8 cellular contexts compared by ENCODE assay signal in genomic region chrX:103918050-103918449, GRCh38.
DNase-seq lines count a peak whose midpoint lies in the region; ATAC-seq lines count a peak whose summit lies in the region.

No MANE protein-coding gene starts in this region.

- in situ Hi-C loops in T47D (cut with HindIII; ENCODE audit: low pct_unique_long_range_greater_than_20kb, low sequenced_read_pairs): no loop called here

- peak overlapping the region in 5 of 21 experiments; percentile 30 to 79 (median 65) for H3K27ac ChIP-seq in skin epidermis

- H3K4me3 ChIP-seq in skin epidermis: peak overlapping the region; percentile 38 to 54 (median 48)

- H3K4me1 Mint-ChIP-seq in T-helper 1 cell treated with Interleukin-12 subunit alpha and Interleukin-12 subunit beta and Interleukin-4 antibody, amounts not matched to agents 30 μg/mL and 1 μg/mL, for 36 hours (ENCODE audit: low read depth): peaks cover 24% of the 10 kb centered on the region

- peak; percentile 5 for DNase-seq in DMS153 (lab: John Stamatoyannopoulos, UW)
- DNase-seq in NCI-H128 (lab: John Stamatoyannopoulos, UW; ENCODE audit: unreplicated experiment): peak; percentile 23
- DNase-seq in T47D (ENCODE audit: low read depth in 1 of 2, low spot score in 1 of 2): peak; percentile 4 to 66
- DNase-seq in iPS-NIHi7 (ENCODE audit: extremely low spot score): peak; percentile 89

- H3K27ac Mint-ChIP-seq in T-helper 1 cell treated with Interleukin-12 subunit alpha and Interleukin-12 subunit beta and Interleukin-4 antibody, amounts not matched to agents 30 μg/mL and 1 μg/mL, for 36 hours: peak overlapping the region; percentile 97

- ATAC-seq in GM21825 (IDR thresholded peaks at IDR 0.05; ENCODE audit: unreplicated experiment) (peak; percentile 42), HG03135 (IDR thresholded peaks at IDR 0.05; ENCODE audit: unreplicated experiment) (no peak)

- H3K27me3 Mint-ChIP-seq in T-helper 1 cell treated with Interleukin-12 subunit alpha and Interleukin-12 subunit beta and Interleukin-4 antibody, amounts not matched to agents 30 μg/mL and 1 μg/mL, for 36 hours (ENCODE audit: low read depth): no peaks in the 10 kb centered on the region

- peaks cover 4% of the 10 kb centered on the region for H3K36me3 Mint-ChIP-seq in T-helper 1 cell treated with Interleukin-12 subunit alpha and Interleukin-12 subunit beta and Interleukin-4 antibody, amounts not matched to agents 30 μg/mL and 1 μg/mL, for 36 hours (ENCODE audit: low read depth)

- peak overlapping the region; percentile 95 for H3K4me3 Mint-ChIP-seq in T-helper 1 cell treated with Interleukin-12 subunit alpha and Interleukin-12 subunit beta and Interleukin-4 antibody, amounts not matched to agents 30 μg/mL and 1 μg/mL, for 36 hours

- H3K9me3 Mint-ChIP-seq in T-helper 1 cell treated with Interleukin-12 subunit alpha and Interleukin-12 subunit beta and Interleukin-4 antibody, amounts not matched to agents 30 μg/mL and 1 μg/mL, for 36 hours: no peaks in the 10 kb centered on the region

Comparison
In these comparisons a context has a peak if more than half of its experiments do, and no peak if none do; other contexts are left out.
1. DNase-seq: peak in every context shown above with its lines; median percentile 89 in iPS-NIHi7; 35 in T47D; 23 in NCI-H128; 5 in DMS153.